In the genomic region with DNA sequence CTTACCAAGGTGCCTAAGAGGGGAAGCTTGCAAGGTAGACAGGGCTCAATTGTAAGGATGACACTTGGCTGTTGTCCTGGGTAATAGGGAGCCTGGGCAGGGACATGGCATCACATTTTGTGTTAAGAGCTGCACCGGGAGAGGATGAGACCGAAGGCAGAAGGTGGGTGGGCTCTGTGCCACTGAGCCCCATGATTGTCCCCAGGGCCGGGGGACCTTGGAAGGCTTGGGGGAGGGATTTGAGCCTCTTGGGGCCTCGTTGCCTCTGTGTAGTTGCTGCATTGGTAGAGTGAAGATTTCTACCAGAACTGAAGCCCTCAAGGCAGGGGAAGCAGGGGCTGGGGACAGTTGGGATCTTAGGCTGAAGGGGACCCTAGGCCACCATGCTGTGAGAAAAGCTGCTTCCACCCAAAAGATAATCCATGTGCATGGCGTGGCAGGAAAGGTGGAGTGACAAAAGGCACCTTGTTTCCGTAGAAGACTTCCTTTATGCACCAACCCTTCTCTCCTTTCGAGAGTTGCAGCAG, we compare ENCODE assay signal across 28 cellular contexts. TPM values are rescaled to one million over a fixed set of nuclear protein-coding genes. Genes with fewer than 3 reads are reported as not detected.
DNase-seq lines count a peak whose midpoint lies in the region; ATAC-seq, FAIRE-seq and TF ChIP-seq lines count a peak whose summit lies in the region.
"Had no signal": no experiment of that assay in that cellular context is flagged by ENCODE, and none has a peak within 500 bp of the region (broad histone marks: within the 10 kb centered on the region; RNA-seq: fewer than 3 reads in every experiment).

No MANE protein-coding gene starts in this region.

- H3K27ac ChIP-seq in H1 (ENCODE audit: low read depth, low read length) (no peak overlapping the region), osteoblast (ENCODE audit: low read depth, low read length) (no peak overlapping the region), upper lobe of right lung (no peak overlapping the region), neural progenitor cell (no peak overlapping the region)
- H3K27ac ChIP-seq: 22Rv1, C4-2B had no signal

- H3K79me1 ChIP-seq in H1 (ENCODE audit: low read depth, low read length) = no peaks in the 10 kb centered on the region

- H3K4ac ChIP-seq in H1 (replicated peaks; ENCODE audit: insufficient read length, low read depth, low read length) = no peak overlapping the region

- H3K27ac Mint-ChIP-seq in stimulated activated effector memory CD8-positive, alpha-beta T cell treated with anti-CD3 and anti-CD28 coated beads, Interleukin-12 subunit alpha, Interleukin-12 subunit beta, amount 100 ng/mL, for 72 hours = no peak overlapping the region
- no peak overlapping the region for H3K27ac Mint-ChIP-seq in neural progenitor cell
- H3K27ac Mint-ChIP-seq: B cell; CD8-positive, alpha-beta T cell had no signal

- TF ChIP-seq POLR2A in H1 (IDR thresholded peaks at IDR 0.05; ENCODE audit: control extremely low read depth in 1 of 2, low read depth in 2 of 2, low read length in 2 of 2) = no peak

- no peak overlapping the region for H3K18ac ChIP-seq in H1 (ENCODE audit: extremely low read depth, low read length)

- H4K20me1 ChIP-seq in H1 (replicated peaks in 1 of 2; ENCODE audit: control insufficient read depth in 1 of 2, insufficient read depth in 2 of 2, low read length in 2 of 2) (no peaks in the 10 kb centered on the region), osteoblast (ENCODE audit: insufficient read depth, low read length) (no peaks in the 10 kb centered on the region), neural progenitor cell (ENCODE audit: low read depth) (no peaks in the 10 kb centered on the region)

- DNase-seq in activated effector memory CD4-positive, alpha-beta T cell treated with anti-CD3 and anti-CD28 coated beads, Interleukin-2, amount 50 U/mL, for 16 hours = peak; percentile 39
- DNase-seq in activated effector memory CD4-positive, alpha-beta T cell treated with Interleukin-2 at 50 U/mL for 16 hours = no peak
- DNase-seq in H1 (ENCODE audit: low read depth in 1 of 2, low spot score in 2 of 2) (no peak), osteoblast (ENCODE audit: insufficient read length, low spot score, missing footprints) (peak; percentile 23), upper lobe of right lung (peak; percentile 27), neural progenitor cell (ENCODE audit: low spot score) (no peak)
- no peak for DNase-seq in stimulated activated effector memory CD8-positive, alpha-beta T cell treated with anti-CD3 and anti-CD28 coated beads, Interleukin-12 subunit alpha, Interleukin-12 subunit beta, amount 100 ng/mL, for 72 hours (ENCODE audit: low spot score in 2 of 2)
- DNase-seq: Caco-2; CD8-positive, alpha-beta T cell; DMS79; EL; GDM1; GOT3; HCEC 1CT; IMR-90; KG1; MM.1S; NCI-H2029; NCI-H446; NCI-H524 treated with DMSO at 0.1 percent for 48 hours; NCI-H774; PC-3; SHP77 treated with DMSO at 0.1 percent for 48 hours had no signal

- H3K23me2 ChIP-seq in H1 (ENCODE audit: low read depth, low read length) = no peaks in the 10 kb centered on the region; the same call in 1 of the 2 replicates

- peaks cover 9% of the 10 kb centered on the region for H3K27me3 Mint-ChIP-seq in neural progenitor cell (ENCODE audit: insufficient read depth, low read depth)

- no peak overlapping the region for H3K4me3 Mint-ChIP-seq in stimulated activated effector memory CD8-positive, alpha-beta T cell treated with anti-CD3 and anti-CD28 coated beads, Interleukin-12 subunit alpha, Interleukin-12 subunit beta, amount 100 ng/mL, for 72 hours
- no peak overlapping the region for H3K4me3 Mint-ChIP-seq in neural progenitor cell
- H3K4me3 Mint-ChIP-seq: B cell; CD8-positive, alpha-beta T cell had no signal

- no peak for TF ChIP-seq CTCF in H1 (IDR thresholded peaks at IDR 0.05; ENCODE audit: control extremely low read depth in 1 of 3, insufficient read depth in 1 of 3, low read depth in 1 of 3, low read length in 3 of 3)
- no peak for TF ChIP-seq CTCF in osteoblast (IDR thresholded peaks at IDR 0.05; ENCODE audit: extremely low read depth, low read depth, low read length)
- TF ChIP-seq CTCF in upper lobe of right lung (IDR thresholded peaks at IDR 0.05) = no peak
- TF ChIP-seq CTCF in neural progenitor cell (IDR thresholded peaks at IDR 0.05) = no peak

- H3K4me1 Mint-ChIP-seq in stimulated activated effector memory CD8-positive, alpha-beta T cell treated with anti-CD3 and anti-CD28 coated beads, Interleukin-12 subunit alpha, Interleukin-12 subunit beta, amount 100 ng/mL, for 72 hours = peaks cover 5% of the 10 kb centered on the region
- H3K4me1 Mint-ChIP-seq in neural progenitor cell = peaks cover 15% of the 10 kb centered on the region
- H3K4me1 Mint-ChIP-seq: B cell had no signal

- no peak overlapping the region for H2AFZ ChIP-seq in H1 (ENCODE audit: low read length)
- H2AFZ ChIP-seq in osteoblast (ENCODE audit: low read length) = no peak overlapping the region
- H2AFZ ChIP-seq in neural progenitor cell (replicated peaks) = no peak overlapping the region

- H3K4me3 ChIP-seq in H1 (ENCODE audit: extremely low read depth in 1 of 4, insufficient read depth in 2 of 4, low read depth in 3 of 4, low read length in 4 of 4) (no peak overlapping the region), osteoblast (ENCODE audit: insufficient read depth, low read length) (no peak overlapping the region), upper lobe of right lung (no peak overlapping the region), neural progenitor cell (no peak overlapping the region)
- H3K4me3 ChIP-seq: GM12878 had no signal

- CTCF ChIA-PET in H1 (lab: Charles Lee; ENCODE audit: partially characterized antibody) = interaction anchor here (1.0 to 2.0 kb wide), 4 partner anchors 9 to 21 kb away, joined by 3 to 5 read pairs (median 4); no protein-coding TSS in a partner anchor

- intact Hi-C loops in upper lobe of right lung (cut with DNase I) = no loop called here

- ATAC-seq in upper lobe of right lung = no peak
- ATAC-seq in stimulated activated effector memory CD8-positive, alpha-beta T cell treated with anti-CD3 and anti-CD28 coated beads, Interleukin-12 subunit alpha, Interleukin-12 subunit beta, amount 100 ng/mL, for 72 hours = no peak
- no peak for ATAC-seq in GM18520 (IDR thresholded peaks at IDR 0.05; ENCODE audit: unreplicated experiment)
- ATAC-seq: CD8-positive, alpha-beta T cell; GM12878; PC-3 had no signal

- H3F3A ChIP-seq in neural progenitor cell (ENCODE audit: low read depth) = no peaks in the 10 kb centered on the region

- no peak overlapping the region for H2BK120ac ChIP-seq in H1 (replicated peaks; ENCODE audit: low read depth, low read length)

- H3K4me1 ChIP-seq in H1 (replicated peaks in 1 of 4; ENCODE audit: control insufficient read depth in 3 of 4, insufficient read depth in 4 of 4, low read length in 3 of 4) (peaks cover 0 to 14% (median 9%) of the 10 kb centered on the region in 4 experiments; a peak in 4 of 7 replicates), osteoblast (ENCODE audit: insufficient read depth, low read length) (no peaks in the 10 kb centered on the region), upper lobe of right lung (no peaks in the 10 kb centered on the region), neural progenitor cell (peaks cover 7% of the 10 kb centered on the region)

- no peak overlapping the region for H3K14ac ChIP-seq in H1 (ENCODE audit: insufficient read length)

- WGBS in H1 (ENCODE audit: extremely low coverage in 1 of 2, insufficient coverage in 1 of 2, insufficient read length in 1 of 2, insufficient replicate concordance in 2 of 2, low coverage in 1 of 2, low lambda C conversion rate in 2 of 2, missing lambda C conversion rate in 1 of 2), 2 experiments = 94% methylated on average over 7 of the region's 7 CpGs; no CpG with 5 or more reads in 1 of the 2 experiments

- H2BK5ac ChIP-seq in H1 (ENCODE audit: low read depth, low read length) = no peak overlapping the region

- TF ChIP-seq EP300 in H1 (IDR thresholded peaks at IDR 0.05; ENCODE audit: borderline replicate concordance in 1 of 2, low read depth in 2 of 2, low read length in 2 of 2) = no peak

- no peak overlapping the region for H2BK20ac ChIP-seq in H1 (ENCODE audit: low read length)

- TF ChIP-seq RAD21 in H1 (IDR thresholded peaks at IDR 0.05 in 1 of 2, conservative IDR thresholded peaks at IDR 0.05 in 1 of 2; ENCODE audit: low read depth in 2 of 2, low read length in 2 of 2) = no peak

- no peak for FAIRE-seq in H1 (lab: Jason Lieb, UNC)
- FAIRE-seq: GM12878 had no signal

- no peak overlapping the region for H3K9ac ChIP-seq in H1 (replicated peaks in 1 of 4; ENCODE audit: extremely low read depth in 1 of 4, low read depth in 3 of 4, low read length in 3 of 4)
- no peak overlapping the region for H3K9ac ChIP-seq in neural progenitor cell

- H3K9me3 ChIP-seq in H1 (ENCODE audit: insufficient read depth in 2 of 2, low read depth in 1 of 2, low read length in 1 of 2) (no peaks in the 10 kb centered on the region), osteoblast (ENCODE audit: low read depth, low read length) (no peaks in the 10 kb centered on the region), upper lobe of right lung (no peaks in the 10 kb centered on the region), neural progenitor cell (ENCODE audit: low read depth) (no peaks in the 10 kb centered on the region)
- H3K9me3 ChIP-seq: Caco-2 had no signal

- H3K79me2 ChIP-seq in H1 (ENCODE audit: control insufficient read depth in 1 of 2, insufficient read depth in 2 of 2, low read length in 2 of 2) (no peaks in the 10 kb centered on the region), osteoblast (ENCODE audit: insufficient read depth, low read length) (no peaks in the 10 kb centered on the region), neural progenitor cell (ENCODE audit: low read depth) (no peaks in the 10 kb centered on the region)

- no peak overlapping the region for H3K23ac ChIP-seq in H1 (ENCODE audit: insufficient read length)

- H4K5ac ChIP-seq in H1 (ENCODE audit: insufficient read length, low read depth, low read length) = no peak overlapping the region

- H2BK15ac ChIP-seq in H1 (ENCODE audit: low read length) = 0 out of 2 replicates have a peak overlapping the region, but pooled peaks have one; percentile 46

- H3K4me2 ChIP-seq in H1 (ENCODE audit: insufficient read depth in 1 of 2, low read depth in 2 of 2, low read length in 2 of 2) = no peak overlapping the region
- no peak overlapping the region for H3K4me2 ChIP-seq in osteoblast (ENCODE audit: insufficient read depth, low read length)
- H3K4me2 ChIP-seq in neural progenitor cell = no peak overlapping the region

- H3K27me3 ChIP-seq in H1 (replicated peaks in 1 of 4; ENCODE audit: control insufficient read depth in 3 of 4, extremely low read depth in 1 of 4, insufficient read depth in 3 of 4, low read length in 3 of 4) (no peaks in the 10 kb centered on the region), osteoblast (ENCODE audit: insufficient read depth, low read length) (no peaks in the 10 kb centered on the region), upper lobe of right lung (no peaks in the 10 kb centered on the region), neural progenitor cell (no peaks in the 10 kb centered on the region)

- H4K8ac ChIP-seq in H1 (ENCODE audit: extremely low read depth, insufficient read depth, low read length) = no peak overlapping the region; the same call in 1 of the 2 replicates

- no peak overlapping the region for H2AK5ac ChIP-seq in H1 (ENCODE audit: low read depth, low read length)

- no peaks in the 10 kb centered on the region for H3K36me3 Mint-ChIP-seq in stimulated activated effector memory CD8-positive, alpha-beta T cell treated with anti-CD3 and anti-CD28 coated beads, Interleukin-12 subunit alpha, Interleukin-12 subunit beta, amount 100 ng/mL, for 72 hours
- H3K36me3 Mint-ChIP-seq in neural progenitor cell = no peaks in the 10 kb centered on the region
- H3K36me3 Mint-ChIP-seq: CD8-positive, alpha-beta T cell had no signal

- no peak overlapping the region for H2BK12ac ChIP-seq in H1 (ENCODE audit: low read depth, low read length)

- no peaks in the 10 kb centered on the region for H3K9me3 Mint-ChIP-seq in stimulated activated effector memory CD8-positive, alpha-beta T cell treated with anti-CD3 and anti-CD28 coated beads, Interleukin-12 subunit alpha, Interleukin-12 subunit beta, amount 100 ng/mL, for 72 hours
- no peaks in the 10 kb centered on the region for H3K9me3 Mint-ChIP-seq in neural progenitor cell
- H3K9me3 Mint-ChIP-seq: CD8-positive, alpha-beta T cell had no signal

- H3K36me3 ChIP-seq in H1 (ENCODE audit: control insufficient read depth in 2 of 4, insufficient read depth in 4 of 4, low read length in 3 of 4) (no peaks in the 10 kb centered on the region), osteoblast (ENCODE audit: insufficient read depth, low read length) (no peaks in the 10 kb centered on the region), upper lobe of right lung (no peaks in the 10 kb centered on the region), neural progenitor cell (no peaks in the 10 kb centered on the region)

- no peak overlapping the region for H3K56ac ChIP-seq in H1 (replicated peaks; ENCODE audit: insufficient read length, low read depth, low read length)

- POLR2A ChIA-PET in H1 (lab: Charles Lee; ENCODE audit: partially characterized antibody) = interaction anchor here (0.7 to 1.9 kb wide), 2 partner anchors 17 to 43 kb away, joined by 4 to 5 read pairs; partner anchors contain the start of gene NPM1

- H4K91ac ChIP-seq in H1 (replicated peaks; ENCODE audit: insufficient read length, low read length) = no peak overlapping the region

RNA-seq across cellular contexts. Expression of gene FGF18, which starts 11.9 kb away (rescaled TPM):
- total RNA-seq in H1 (2021; fragmentation: NEBNext Ultra II Directional; extraction: Animal tissue kit (Norgen Biotek cat#: 25700)) = 0.63 and 1.3 TPM in 2 replicates
- polyA plus RNA-seq in H1 (2011; rRNA removed) = 0.54 and 0.64 TPM in 2 replicates
- polyA plus RNA-seq in H1 (2011; cell fraction: cytosol; rRNA removed) = 0.49 TPM
- polyA plus RNA-seq in H1 (2011; cell fraction: nucleus; rRNA removed) = 0.76 TPM
- polyA plus RNA-seq in H1 (2012, experiment 1 of 2) = 0.32 to 0.57 TPM (median 0.39 TPM) in 4 replicates
- 0.49 TPM for polyA plus RNA-seq in H1 (2012, experiment 2 of 2)
- polyA plus RNA-seq in H1 (2013, experiment 1 of 2) = 1.4 TPM
- 1.3 TPM for polyA plus RNA-seq in H1 (2013, experiment 2 of 2)
- polyA minus RNA-seq in H1 (2011; rRNA and poly(A)+ RNA removed) = 0.22 TPM in 1 of 2 replicates, not detected in the other
- polyA minus RNA-seq in H1 (2011; cell fraction: cytosol; rRNA and poly(A)+ RNA removed) = 0.73 TPM
- not detected for polyA minus RNA-seq in H1 (2011; cell fraction: nucleus; rRNA and poly(A)+ RNA removed)
- total RNA-seq in osteoblast = under 0.01 and 0.29 TPM in 2 replicates
- total RNA-seq in upper lobe of right lung = 4.2 TPM
- total RNA-seq in neural progenitor cell (ENCODE audit: low replicate concordance) = 0.06 and 0.22 TPM in 2 replicates
- total RNA-seq: IMR-90 had no signal

RNA-seq across cellular contexts. Expression of gene NPM1, which starts 43.7 kb away (rescaled TPM):
- 4,042 and 4,211 TPM in 2 replicates for total RNA-seq in H1 (2021; fragmentation: NEBNext Ultra II Directional; extraction: Animal tissue kit (Norgen Biotek cat#: 25700))
- polyA plus RNA-seq in H1 (2011; rRNA removed) = 2,182 and 2,865 TPM in 2 replicates
- polyA plus RNA-seq in H1 (2011; cell fraction: cytosol; rRNA removed) = 2,969 TPM
- polyA plus RNA-seq in H1 (2011; cell fraction: nucleus; rRNA removed) = 1,346 TPM
- polyA plus RNA-seq in H1 (2012, experiment 1 of 2) = 3,982 to 7,380 TPM (median 6,139 TPM) in 4 replicates
- polyA plus RNA-seq in H1 (2012, experiment 2 of 2) = 312 TPM
- polyA plus RNA-seq in H1 (2013, experiment 1 of 2) = 3,410 TPM
- 3,424 TPM for polyA plus RNA-seq in H1 (2013, experiment 2 of 2)
- 2,157 and 2,667 TPM in 2 replicates for polyA minus RNA-seq in H1 (2011; rRNA and poly(A)+ RNA removed)
- polyA minus RNA-seq in H1 (2011; cell fraction: cytosol; rRNA and poly(A)+ RNA removed) = 5,713 TPM
- polyA minus RNA-seq in H1 (2011; cell fraction: nucleus; rRNA and poly(A)+ RNA removed) = 2,033 TPM
- total RNA-seq in osteoblast (1,126 and 1,271 TPM in 2 replicates), upper lobe of right lung (585 TPM), neural progenitor cell (ENCODE audit: low replicate concordance) (2,155 and 3,685 TPM in 2 replicates)

Comparison
In these comparisons a context has a peak if more than half of its experiments do, and no peak if none do; other contexts are left out.
1. DNase-seq: peak in activated effector memory CD4-positive, alpha-beta T cell treated with anti-CD3 and anti-CD28 coated beads, Interleukin-2, amount 50 U/mL, for 16 hours (single experiment), osteoblast (single experiment) and upper lobe of right lung (single experiment); none in activated effector memory CD4-positive, alpha-beta T cell treated with Interleukin-2 at 50 U/mL for 16 hours (single experiment), H1 (0 of 2), stimulated activated effector memory CD8-positive, alpha-beta T cell treated with anti-CD3 and anti-CD28 coated beads, Interleukin-12 subunit alpha, Interleukin-12 subunit beta, amount 100 ng/mL, for 72 hours (0 of 2) and neural progenitor cell (single experiment).